ENCODE assay signal across 23 cellular contexts in the genomic region with DNA sequence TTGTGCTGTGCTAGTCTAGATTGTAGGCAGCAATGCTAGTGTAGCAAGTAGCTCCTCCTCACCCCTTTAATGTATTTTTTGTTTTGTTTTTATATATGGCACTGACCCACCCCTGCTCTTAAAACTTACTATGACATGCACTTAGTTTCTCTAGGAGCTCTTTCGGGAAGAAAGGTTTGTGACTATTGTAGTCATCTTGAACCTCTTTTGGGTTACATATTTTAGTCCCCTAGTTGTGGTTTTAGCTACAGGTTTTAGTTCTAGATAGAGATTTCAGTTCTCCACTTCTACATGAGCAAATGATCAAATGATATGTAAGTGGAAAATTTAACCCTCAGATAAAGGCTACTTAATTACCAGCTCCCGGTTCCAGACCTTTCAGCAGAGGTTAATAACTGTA. TPM values are rescaled to one million over a fixed set of nuclear protein-coding genes. Genes with fewer than 3 reads are reported as not detected.
DNase-seq lines count a peak whose midpoint lies in the region; ATAC-seq, FAIRE-seq and TF ChIP-seq lines count a peak whose summit lies in the region.
"Had no signal": no experiment of that assay in that cellular context is flagged by ENCODE, and none has a peak within 500 bp of the region (broad histone marks: within the 10 kb centered on the region; RNA-seq: fewer than 3 reads in every experiment).

No MANE protein-coding gene starts in this region.

- TF ChIP-seq POLR2A in GM12891 (IDR thresholded peaks at IDR 0.05; ENCODE audit: low read depth, low read length) = no peak

- no peak for TF ChIP-seq CTCF in OCI-LY3 (IDR thresholded peaks at IDR 0.05; ENCODE audit: low read depth, low read length)

- H3K27me3 ChIP-seq in OCI-LY3 (ENCODE audit: low read depth, low read length) = no peaks in the 10 kb centered on the region
- H3K27me3 ChIP-seq in aorta (ENCODE audit: control insufficient read depth in 1 of 2, insufficient read depth in 2 of 2, low read length in 1 of 2) = no peaks in the 10 kb centered on the region
- H3K27me3 ChIP-seq: breast epithelium, foreskin keratinocyte, neutrophil had no signal

- no peaks in the 10 kb centered on the region for H3K79me2 ChIP-seq in OCI-LY3 (ENCODE audit: low read length)

- intact Hi-C loops in aorta (cut with DNase I) = no loop called here

- no peaks in the 10 kb centered on the region for H4K20me1 ChIP-seq in OCI-LY3 (ENCODE audit: insufficient read depth, low read length)

- ATAC-seq in HG02610 (IDR thresholded peaks at IDR 0.05; ENCODE audit: unreplicated experiment) = peak; percentile 85
- no peak for ATAC-seq in GM21360 (IDR thresholded peaks at IDR 0.05; ENCODE audit: unreplicated experiment)
- ATAC-seq in aorta (ENCODE audit: low FRiP score) = no peak
- no peak for ATAC-seq in HG03045 (IDR thresholded peaks at IDR 0.05; ENCODE audit: unreplicated experiment)
- ATAC-seq: foreskin keratinocyte, GM23338 had no signal

- H3K27ac ChIP-seq in OCI-LY3 (ENCODE audit: low read length) (peak overlapping the region; percentile 43; the same call in 1 of the 2 replicates), aorta (ENCODE audit: low read depth in 1 of 2, low read length in 2 of 2) (no peak overlapping the region)
- H3K27ac ChIP-seq: breast epithelium, foreskin keratinocyte, neutrophil, VCaP had no signal

- H3K4me2 ChIP-seq in OCI-LY3 (ENCODE audit: low read length) = peak overlapping the region; percentile 65
- H3K4me2 ChIP-seq: GM23338 had no signal

- H3K9ac ChIP-seq in OCI-LY3 (ENCODE audit: low read length) = no peak overlapping the region

- DNase-seq in GM12891 (ENCODE audit: insufficient read length, low spot score) = no peak
- no peak for DNase-seq in GM19239 (ENCODE audit: insufficient read length, low spot score)
- DNase-seq in NCI-H187 treated with DMSO at 0.1 percent for 48 hours (lab: John Stamatoyannopoulos, UW) = no peak
- DNase-seq in aorta = no peak
- DNase-seq: activated CD4-positive, alpha-beta memory T cell treated with anti-CD3 and anti-CD28 coated beads, Interleukin-2, amount 10 ng/mL, durations not matched to agents 7 days and 5 days; activated naive CD8-positive, alpha-beta T cell treated with anti-CD3 and anti-CD28 coated beads for 36 hours; CD4-positive, alpha-beta memory T cell; DMS79; foreskin keratinocyte; NCI-H1694 treated with DMSO at 0.1 percent for 48 hours; NCI-H226; NK-92 treated with Interleukin-12 subunit alpha and Interleukin-12 subunit beta, amount 100 ng/mL, for 24 hours; retina; stimulated activated CD4-positive, alpha-beta T cell treated with anti-CD3 and anti-CD28 coated beads, Interleukin-15, amount 100 ng/mL, for 24 hours had no signal

- H3K36me3 ChIP-seq in OCI-LY3 (replicated peaks; ENCODE audit: low read depth, low read length) (peaks cover 5% of the 10 kb centered on the region), aorta (ENCODE audit: control insufficient read depth in 1 of 2, insufficient read depth in 2 of 2, low read length in 1 of 2) (no peaks in the 10 kb centered on the region)
- H3K36me3 ChIP-seq: breast epithelium, neutrophil had no signal

- FAIRE-seq in GM12891 (lab: Jason Lieb, UNC) = no peak
- FAIRE-seq in GM19239 (lab: Jason Lieb, UNC) = peak; percentile 35
- FAIRE-seq: endothelial cell of umbilical vein had no signal

- no peak overlapping the region for H3K4me3 ChIP-seq in OCI-LY3 (ENCODE audit: low read length)
- no peak overlapping the region for H3K4me3 ChIP-seq in aorta (ENCODE audit: low read length in 2 of 2)
- H3K4me3 ChIP-seq: breast epithelium, GM23338 had no signal

- WGBS in aorta, 2 donors = 93 to 95% methylated on average over 2 of the region's 2 CpGs

- H2AFZ ChIP-seq in OCI-LY3 (ENCODE audit: low read depth, low read length) = no peak overlapping the region
- H2AFZ ChIP-seq: GM23338 had no signal

- H3K9me3 ChIP-seq in OCI-LY3 (ENCODE audit: insufficient read depth, low read length) (no peaks in the 10 kb centered on the region), aorta (ENCODE audit: control insufficient read depth, low read length) (no peaks in the 10 kb centered on the region)
- H3K9me3 ChIP-seq: breast epithelium, neutrophil had no signal

- H3K4me1 ChIP-seq in OCI-LY3 (ENCODE audit: low read length) (peaks cover 17% of the 10 kb centered on the region), aorta (ENCODE audit: control insufficient read depth in 1 of 2, insufficient read depth in 2 of 2, low read length in 2 of 2) (no peaks in the 10 kb centered on the region)
- H3K4me1 ChIP-seq: breast epithelium, foreskin keratinocyte had no signal

TF ChIP-seq in GM12891, 5 proteins besides CTCF, POLR2A, EP300 and RAD21:
- TF ChIP-seq POU2F2 (IDR thresholded peaks at IDR 0.05; ENCODE audit: low read depth, low read length) = no peak
- TF ChIP-seq POLR2AphosphoS5 (IDR thresholded peaks at IDR 0.05; ENCODE audit: low read depth, low read length) = no peak
- TF ChIP-seq SPI1 (IDR thresholded peaks at IDR 0.05; ENCODE audit: low read depth, low read length) = peak; percentile 65

RNA-seq across cellular contexts. Expression of gene MINPP1, which starts 14.9 kb away (rescaled TPM):
- polyA plus RNA-seq in GM12891 (2012; ENCODE audit: low read depth, missing spikeins) = 5.6 TPM
- 10 to 100 TPM; 10.2 to 10.3 TPM for total RNA-seq in aorta
- polyA plus RNA-seq in aorta = 1 to 10 TPM; 4.0 to 7.0 TPM
